Comparison of ENCODE assay signal across 1 cellular context in genomic region chr3:193742628-193743027, GRCh38.
TF ChIP-seq lines count a peak whose summit lies in the region.

No MANE protein-coding gene starts in this region.

TF ChIP-seq in K562, 482 proteins besides CTCF, POLR2A, EP300 and RAD21 (continued from another document):
- TF ChIP-seq ZMIZ1 (IDR thresholded peaks at IDR 0.05; ENCODE audit: low read depth in 2 of 2, low read length in 2 of 2) (no peak), GTF2E2 (tag; IDR thresholded peaks at IDR 0.05) (no peak), HMBOX1 (IDR thresholded peaks at IDR 0.05) (no peak), ELK1 (CRISPR knock-in tag; IDR thresholded peaks at IDR 0.05) (no peak), SP1 (CRISPR knock-in tag; IDR thresholded peaks at IDR 0.05) (no peak), KLF10 (CRISPR knock-in tag; IDR thresholded peaks at IDR 0.05) (no peak)
